9 cellular contexts compared by ENCODE assay signal in genomic region chr4:142282870-142283431, GRCh38.
DNase-seq lines count a peak whose midpoint lies in the region; ATAC-seq and TF ChIP-seq lines count a peak whose summit lies in the region.
"Had no signal": no experiment of that assay in that cellular context is flagged by ENCODE, and none has a peak within 500 bp of the region (broad histone marks: within the 10 kb centered on the region; RNA-seq: fewer than 3 reads in every experiment).

No MANE protein-coding gene starts in this region.

- TF ChIP-seq POLR2A in erythroblast (IDR thresholded peaks at IDR 0.05; ENCODE audit: low read length) (no peak), stomach (IDR thresholded peaks at IDR 0.05) (no peak)

- H3K36me3 ChIP-seq in stomach, result no peaks in the 10 kb centered on the region

- TF ChIP-seq CTCF in LNCAP (IDR thresholded peaks at IDR 0.05) (peak; percentile 67), stomach (IDR thresholded peaks at IDR 0.05) (peak in 5 of 7 experiments; percentile 35 to 50 (median 45))

- intact Hi-C loops in stomach (cut with DNase I; ENCODE audit: low total_unique reads), result no loop called here

- H3K27ac ChIP-seq in stomach, result no peak overlapping the region

- peaks cover 11% of the 10 kb centered on the region for H3K4me1 Mint-ChIP-seq in activated T-cell treated with anti-CD3 and anti-CD28 coated beads, Interleukin-2, amount 50 U/mL, for 72 hours (ENCODE audit: low read depth)
- H3K4me1 Mint-ChIP-seq: immature natural killer cell had no signal

- H3K36me3 Mint-ChIP-seq in activated T-cell treated with anti-CD3 and anti-CD28 coated beads, Interleukin-2, amount 50 U/mL, for 72 hours (ENCODE audit: insufficient read depth in 2 of 2), result peaks cover 0 to 3% of the 10 kb centered on the region in 2 donors
- H3K36me3 Mint-ChIP-seq: immature natural killer cell had no signal

- no peaks in the 10 kb centered on the region for H3K4me1 ChIP-seq in stomach

- no peak for TF ChIP-seq EP300 in stomach (IDR thresholded peaks at IDR 0.05)

- no peak overlapping the region for H3K27ac Mint-ChIP-seq in activated T-cell treated with anti-CD3 and anti-CD28 coated beads, Interleukin-2, amount 50 U/mL, for 72 hours
- H3K27ac Mint-ChIP-seq: immature natural killer cell had no signal

- H3K4me3 Mint-ChIP-seq in activated T-cell treated with anti-CD3 and anti-CD28 coated beads, Interleukin-2, amount 50 U/mL, for 72 hours, result no peak overlapping the region
- H3K4me3 Mint-ChIP-seq: immature natural killer cell had no signal

- H3K27me3 Mint-ChIP-seq in activated T-cell treated with anti-CD3 and anti-CD28 coated beads, Interleukin-2, amount 50 U/mL, for 72 hours (ENCODE audit: low read depth), result no peaks in the 10 kb centered on the region

- no peaks in the 10 kb centered on the region for H3K9me3 ChIP-seq in stomach

- ATAC-seq in activated T-cell treated with anti-CD3 and anti-CD28 coated beads, Interleukin-2, amount 50 U/mL, for 72 hours (replicated peaks in 1 of 2), result peak in 1 of 2 donors; percentile 6
- ATAC-seq in HG03378 (IDR thresholded peaks at IDR 0.05; ENCODE audit: unreplicated experiment), result no peak

- no peak overlapping the region for H3K4me3 ChIP-seq in stomach

- DNase-seq in activated T-cell treated with anti-CD3 and anti-CD28 coated beads, Interleukin-2, amount 50 U/mL, for 72 hours, result peak; percentile 19 to 54
- no peak for DNase-seq in activated T-cell treated with anti-CD3 and anti-CD28 coated beads, Interleukin-2, amount 50 U/mL, for 1 hour
- DNase-seq in erythroblast (lab: John Stamatoyannopoulos, UW) (peak; percentile 3 to 44), stomach (no peak), NOMO-1 (lab: John Stamatoyannopoulos, UW; ENCODE audit: unreplicated experiment in 2 of 2) (no peak)
- DNase-seq in stimulated activated CD4-positive, alpha-beta T cell treated with anti-CD3 and anti-CD28 coated beads, Interleukin-4, amount 100 ng/mL, for 1 hour, result no peak
- DNase-seq: immature natural killer cell had no signal

- H3K27me3 ChIP-seq in stomach, result no peaks in the 10 kb centered on the region

- no peaks in the 10 kb centered on the region for H3K9me3 Mint-ChIP-seq in activated T-cell treated with anti-CD3 and anti-CD28 coated beads, Interleukin-2, amount 50 U/mL, for 72 hours
- H3K9me3 Mint-ChIP-seq: immature natural killer cell had no signal

- 10 to 28% (median 18%) methylated on average over 2 of the region's 2 CpGs for WGBS in stomach, 5 donors

Comparison
In these comparisons a context has a peak if more than half of its experiments do, and no peak if none do; other contexts are left out.
1. DNase-seq: peak in activated T-cell treated with anti-CD3 and anti-CD28 coated beads, Interleukin-2, amount 50 U/mL, for 72 hours (2 of 2) and erythroblast (2 of 2); none in activated T-cell treated with anti-CD3 and anti-CD28 coated beads, Interleukin-2, amount 50 U/mL, for 1 hour (single experiment), stomach (single experiment), NOMO-1 (0 of 2) and stimulated activated CD4-positive, alpha-beta T cell treated with anti-CD3 and anti-CD28 coated beads, Interleukin-4, amount 100 ng/mL, for 1 hour (single experiment).